ENCODE assay signal across 10 cellular contexts in the genomic region with DNA sequence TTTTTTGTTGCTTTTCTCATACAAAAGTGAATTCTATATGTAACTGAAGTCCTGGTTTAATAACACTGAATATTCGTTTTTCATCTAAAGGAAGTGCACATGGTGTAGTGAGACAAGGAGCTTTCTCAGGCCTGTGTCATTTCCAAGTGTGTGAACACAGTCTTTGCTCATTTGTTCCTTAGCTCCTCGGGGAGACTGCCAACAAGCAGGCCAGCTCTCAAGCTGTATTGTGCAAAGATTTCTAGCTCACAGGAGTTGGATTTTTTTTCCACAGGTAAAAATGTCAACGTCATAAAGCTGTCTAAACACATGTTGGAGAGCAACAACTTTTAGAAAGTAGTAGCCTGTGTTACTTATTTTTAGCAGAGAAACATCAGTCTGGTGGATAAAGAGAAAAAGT.
A peak's percentile ranks its signal among the peaks of the same experiment; 100 is the strongest.
DNase-seq lines count a peak whose midpoint lies in the region; ATAC-seq and TF ChIP-seq lines count a peak whose summit lies in the region.
"Had no signal": no experiment of that assay in that cellular context is flagged by ENCODE, and none has a peak within 500 bp of the region (broad histone marks: within the 10 kb centered on the region; RNA-seq: fewer than 3 reads in every experiment).

No MANE protein-coding gene starts in this region.

- H3K36me3 ChIP-seq in right atrium auricular region (no peaks in the 10 kb centered on the region), thyroid gland (no peaks in the 10 kb centered on the region)
- no peaks in the 10 kb centered on the region for H3K36me3 ChIP-seq in effector memory CD4-positive, alpha-beta T cell (ENCODE audit: control insufficient read depth, insufficient read depth, low read length)
- H3K36me3 ChIP-seq: MG63 had no signal

- no peak for TF ChIP-seq CTCF in right atrium auricular region (IDR thresholded peaks at IDR 0.05)
- no peak for TF ChIP-seq CTCF in astrocyte of the spinal cord (IDR thresholded peaks at IDR 0.05; ENCODE audit: low read depth, low read length)
- no peak for TF ChIP-seq CTCF in thyroid gland (IDR thresholded peaks at IDR 0.05)

- peak overlapping the region in 1 of 2 donors; percentile 19 for H3K27ac ChIP-seq in right atrium auricular region
- peak overlapping the region in 1 of 3 donors; percentile 8 for H3K27ac ChIP-seq in thyroid gland
- no peak overlapping the region for H3K27ac ChIP-seq in effector memory CD4-positive, alpha-beta T cell (ENCODE audit: insufficient read depth, low read length, poor library complexity, severe bottlenecking)

- H3K9me3 ChIP-seq in right atrium auricular region (no peaks in the 10 kb centered on the region), thyroid gland (no peaks in the 10 kb centered on the region)
- H3K9me3 ChIP-seq in effector memory CD4-positive, alpha-beta T cell (ENCODE audit: control insufficient read depth, low read length) = no peaks in the 10 kb centered on the region
- H3K9me3 ChIP-seq: MG63 had no signal

- no peak for ATAC-seq in Right ventricle myocardium superior (ENCODE audit: poor library complexity)
- ATAC-seq in effector memory CD8-positive, alpha-beta T cell (replicated peaks) = no peak
- ATAC-seq in GM19395 (IDR thresholded peaks at IDR 0.05; ENCODE audit: unreplicated experiment) = no peak

- H3K4me3 ChIP-seq in right atrium auricular region (no peak overlapping the region), astrocyte of the spinal cord (ENCODE audit: low read depth, low read length) (no peak overlapping the region), thyroid gland (replicated peaks in 1 of 3) (no peak overlapping the region)
- no peak overlapping the region for H3K4me3 ChIP-seq in effector memory CD4-positive, alpha-beta T cell (ENCODE audit: insufficient read depth, low read depth, low read length, poor library complexity, severe bottlenecking)
- H3K4me3 ChIP-seq: MG63 had no signal

- no peak overlapping the region for H3K27ac Mint-ChIP-seq in effector memory CD8-positive, alpha-beta T cell

- WGBS in thyroid gland, 2 donors = 7 to 10% methylated on average over 3 of the region's 3 CpGs

- no peaks in the 10 kb centered on the region for H3K9me3 Mint-ChIP-seq in effector memory CD8-positive, alpha-beta T cell

- H3K27me3 Mint-ChIP-seq in effector memory CD8-positive, alpha-beta T cell = no peaks in the 10 kb centered on the region

- in situ Hi-C loops in astrocyte of the spinal cord (cut with HindIII; ENCODE audit: low sequenced_read_pairs) = no loop called here

- intact Hi-C loops in Right ventricle myocardium superior (cut with DNase I) (no loop called here), thyroid gland (cut with DNase I) (no loop called here)

- no peaks in the 10 kb centered on the region for H3K4me1 Mint-ChIP-seq in effector memory CD8-positive, alpha-beta T cell (ENCODE audit: low read depth in 2 of 2)

- H3K36me3 Mint-ChIP-seq in effector memory CD8-positive, alpha-beta T cell (ENCODE audit: insufficient read depth) = no peaks in the 10 kb centered on the region

- no peak overlapping the region for H3K4me3 Mint-ChIP-seq in effector memory CD8-positive, alpha-beta T cell

- DNase-seq in Right ventricle myocardium superior (peak; percentile 37), right atrium auricular region (ENCODE audit: low spot score) (no peak), astrocyte of the spinal cord (ENCODE audit: low read depth, low spot score) (peak; percentile 17), left kidney (ENCODE audit: low read depth, low spot score) (peak; percentile 5), thyroid gland (peak; percentile 65 to 71)
- no peak for DNase-seq in effector memory CD8-positive, alpha-beta T cell
- DNase-seq in effector memory CD4-positive, alpha-beta T cell = no peak
- DNase-seq: MG63, SHP77 had no signal

- no peaks in the 10 kb centered on the region for H3K27me3 ChIP-seq in right atrium auricular region
- no peaks in the 10 kb centered on the region for H3K27me3 ChIP-seq in thyroid gland
- no peaks in the 10 kb centered on the region for H3K27me3 ChIP-seq in effector memory CD4-positive, alpha-beta T cell (replicated peaks; ENCODE audit: control insufficient read depth, insufficient read depth, low read length, poor library complexity, severe bottlenecking)
- H3K27me3 ChIP-seq: MG63 had no signal

- H3K4me1 ChIP-seq in right atrium auricular region (peaks cover 0 to 9% of the 10 kb centered on the region in 2 donors), thyroid gland (peaks cover 0 to 7% of the 10 kb centered on the region in 2 donors)
- H3K4me1 ChIP-seq in effector memory CD4-positive, alpha-beta T cell (ENCODE audit: control insufficient read depth, insufficient read depth, low read length, poor library complexity, severe bottlenecking) = no peaks in the 10 kb centered on the region

- TF ChIP-seq POLR2A in thyroid gland (IDR thresholded peaks at IDR 0.05) = no peak

Comparison
In these comparisons a context has a peak if more than half of its experiments do, and no peak if none do; other contexts are left out.
1. DNase-seq: peak in Right ventricle myocardium superior (single experiment), astrocyte of the spinal cord (single experiment), left kidney (single experiment) and thyroid gland (2 of 2); none in right atrium auricular region (single experiment), effector memory CD8-positive, alpha-beta T cell (0 of 3) and effector memory CD4-positive, alpha-beta T cell (0 of 3).